In the genomic region with DNA sequence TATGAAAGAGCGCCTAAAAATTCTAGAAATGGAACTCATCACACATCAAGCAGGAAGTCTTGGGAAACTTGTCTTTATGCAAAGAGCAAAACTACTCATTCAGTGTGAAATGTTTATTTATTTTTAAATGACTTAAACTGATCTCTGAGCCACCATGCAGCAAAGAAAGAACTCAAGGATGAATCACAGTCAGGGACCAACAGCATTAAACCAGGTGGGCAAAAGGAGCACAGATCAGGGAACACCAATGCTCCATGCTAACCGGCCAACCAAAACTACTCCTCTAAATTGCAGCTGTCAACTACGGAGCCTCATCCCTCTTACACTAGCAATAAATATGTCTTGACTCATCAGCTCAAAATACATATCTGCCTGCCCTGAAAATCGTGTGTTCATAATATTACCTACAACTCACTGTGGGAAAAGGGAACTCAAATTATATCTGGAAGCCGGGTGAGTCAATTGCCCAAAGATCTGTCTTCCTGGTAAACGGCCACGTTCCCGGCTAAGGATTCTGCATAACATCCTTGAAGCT, we compare ENCODE assay signal across 18 cellular contexts.
DNase-seq lines count a peak whose midpoint lies in the region; ATAC-seq, FAIRE-seq and TF ChIP-seq lines count a peak whose summit lies in the region.
"Had no signal": no experiment of that assay in that cellular context is flagged by ENCODE, and none has a peak within 500 bp of the region (broad histone marks: within the 10 kb centered on the region; RNA-seq: fewer than 3 reads in every experiment).

No MANE protein-coding gene starts in this region.

- DNase-seq in GM04504 (ENCODE audit: low read depth) (peak; percentile 56), RCC 7860 (ENCODE audit: low spot score) (peak; percentile 75), endodermal cell (no peak), omental fat pad (ENCODE audit: low spot score) (no peak), LoVo (ENCODE audit: low spot score) (no peak), T-helper 1 cell (no peak), neural progenitor cell (ENCODE audit: low spot score) (no peak)
- DNase-seq: activated CD4-positive, CD25-positive, alpha-beta regulatory T cell; activated T-cell treated with anti-CD3 and anti-CD28 coated beads, Interleukin-2, amount 50 U/mL, for 1 hour; body of pancreas; CD8-positive, alpha-beta memory T cell; NCI-H345; SHP77; stimulated activated naive CD4-positive, alpha-beta T cell had no signal

- peaks cover 33% of the 10 kb centered on the region for H3K79me2 ChIP-seq in neural progenitor cell (ENCODE audit: low read depth)

- H3K36me3 Mint-ChIP-seq in endodermal cell (ENCODE audit: low read depth) (peaks cover 11% of the 10 kb centered on the region), neural progenitor cell (no peaks in the 10 kb centered on the region)
- H3K36me3 Mint-ChIP-seq: CD8-positive, alpha-beta memory T cell had no signal

- H2AFZ ChIP-seq in neural progenitor cell (replicated peaks), result no peak overlapping the region

- no peak overlapping the region for H3K4me3 ChIP-seq in endodermal cell (ENCODE audit: low read length)
- no peak overlapping the region for H3K4me3 ChIP-seq in neural progenitor cell
- H3K4me3 ChIP-seq in gastroesophageal sphincter, result no peak overlapping the region
- H3K4me3 ChIP-seq: body of pancreas, esophagus muscularis mucosa had no signal

- TF ChIP-seq CTCF in endodermal cell (conservative IDR thresholded peaks at IDR 0.05) (no peak), omental fat pad (IDR thresholded peaks at IDR 0.05) (no peak), neural progenitor cell (IDR thresholded peaks at IDR 0.05) (no peak), gastroesophageal sphincter (IDR thresholded peaks at IDR 0.05) (no peak)

- H3F3A ChIP-seq in neural progenitor cell (ENCODE audit: low read depth), result no peaks in the 10 kb centered on the region

- H3K27me3 Mint-ChIP-seq in endodermal cell (ENCODE audit: insufficient read depth), result no peaks in the 10 kb centered on the region
- H3K27me3 Mint-ChIP-seq in neural progenitor cell (ENCODE audit: insufficient read depth, low read depth), result no peaks in the 10 kb centered on the region

- H3K4me1 ChIP-seq in endodermal cell (ENCODE audit: control insufficient read depth, insufficient read depth, low read length) (peaks cover 19% of the 10 kb centered on the region), neural progenitor cell (peaks cover 16% of the 10 kb centered on the region), gastroesophageal sphincter (peaks cover 10 to 56% (median 13%) of the 10 kb centered on the region in 3 donors)
- H3K4me1 ChIP-seq: body of pancreas had no signal

- no peak overlapping the region for H3K9ac ChIP-seq in endodermal cell (ENCODE audit: extremely low read depth, low read length, poor library complexity, severe bottlenecking)
- no peak overlapping the region for H3K9ac ChIP-seq in neural progenitor cell

- no peaks in the 10 kb centered on the region for H3K9me3 Mint-ChIP-seq in endodermal cell
- H3K9me3 Mint-ChIP-seq in neural progenitor cell, result no peaks in the 10 kb centered on the region
- H3K9me3 Mint-ChIP-seq: CD8-positive, alpha-beta memory T cell; nephron had no signal

- H3K4me3 Mint-ChIP-seq in endodermal cell (no peak overlapping the region), neural progenitor cell (no peak overlapping the region)
- H3K4me3 Mint-ChIP-seq: CD8-positive, alpha-beta memory T cell; nephron had no signal

- H3K27ac Mint-ChIP-seq in endodermal cell (peak overlapping the region; percentile 7), neural progenitor cell (no peak overlapping the region)
- H3K27ac Mint-ChIP-seq: nephron had no signal

- H3K27ac ChIP-seq in endodermal cell (ENCODE audit: low read depth, low read length) (no peak overlapping the region), neural progenitor cell (no peak overlapping the region), gastroesophageal sphincter (no peak overlapping the region)
- H3K27ac ChIP-seq: body of pancreas, esophagus muscularis mucosa had no signal

- H3K4me1 Mint-ChIP-seq in endodermal cell (peaks cover 37% of the 10 kb centered on the region), neural progenitor cell (peaks cover 14% of the 10 kb centered on the region)

- peak; percentile 76 for FAIRE-seq in RCC 7860 (lab: Jason Lieb, UNC)

- H3K4me2 ChIP-seq in neural progenitor cell, result no peak overlapping the region

- H4K20me1 ChIP-seq in neural progenitor cell (ENCODE audit: low read depth), result no peaks in the 10 kb centered on the region

- no peak for TF ChIP-seq EP300 in gastroesophageal sphincter (IDR thresholded peaks at IDR 0.05)

- H3K27me3 ChIP-seq in endodermal cell (ENCODE audit: control insufficient read depth, insufficient read depth, low read length, poor library complexity, severe bottlenecking) (no peaks in the 10 kb centered on the region), neural progenitor cell (no peaks in the 10 kb centered on the region), gastroesophageal sphincter (no peaks in the 10 kb centered on the region)
- H3K27me3 ChIP-seq: body of pancreas, esophagus muscularis mucosa had no signal

- no peaks in the 10 kb centered on the region for H3K36me3 ChIP-seq in endodermal cell (ENCODE audit: control insufficient read depth, insufficient read depth, low read length)
- H3K36me3 ChIP-seq in neural progenitor cell, result no peaks in the 10 kb centered on the region
- H3K36me3 ChIP-seq in gastroesophageal sphincter, result no peaks in the 10 kb centered on the region
- H3K36me3 ChIP-seq: esophagus muscularis mucosa had no signal

- ATAC-seq in omental fat pad (ENCODE audit: low FRiP score) (peak; percentile 64), gastroesophageal sphincter (no peak)
- ATAC-seq: body of pancreas, HCT116 had no signal

- 94 to 98% methylated on average over 5 to 8 of the region's 8 CpGs for WGBS in endodermal cell (ENCODE audit: insufficient coverage in 1 of 2, insufficient read length in 1 of 2), 2 experiments
- WGBS in gastroesophageal sphincter (ENCODE audit: low coverage in 1 of 2), 2 donors, result 67 to 74% methylated on average over 7 to 8 of the region's 8 CpGs

- H3K9me3 ChIP-seq in endodermal cell (ENCODE audit: control insufficient read depth, low read length) (no peaks in the 10 kb centered on the region), neural progenitor cell (ENCODE audit: low read depth) (no peaks in the 10 kb centered on the region), gastroesophageal sphincter (no peaks in the 10 kb centered on the region)
- H3K9me3 ChIP-seq: body of pancreas, esophagus muscularis mucosa had no signal

- TF ChIP-seq POLR2A in gastroesophageal sphincter (IDR thresholded peaks at IDR 0.05), result no peak

Comparison
In these comparisons a context has a peak if more than half of its experiments do, and no peak if none do; other contexts are left out.
1. DNase-seq: peak in GM04504 (single experiment) and RCC 7860 (single experiment); none in endodermal cell (single experiment), omental fat pad (single experiment), LoVo (single experiment), T-helper 1 cell (0 of 5) and neural progenitor cell (single experiment).